8 cellular contexts compared by ENCODE assay signal in the genomic region with DNA sequence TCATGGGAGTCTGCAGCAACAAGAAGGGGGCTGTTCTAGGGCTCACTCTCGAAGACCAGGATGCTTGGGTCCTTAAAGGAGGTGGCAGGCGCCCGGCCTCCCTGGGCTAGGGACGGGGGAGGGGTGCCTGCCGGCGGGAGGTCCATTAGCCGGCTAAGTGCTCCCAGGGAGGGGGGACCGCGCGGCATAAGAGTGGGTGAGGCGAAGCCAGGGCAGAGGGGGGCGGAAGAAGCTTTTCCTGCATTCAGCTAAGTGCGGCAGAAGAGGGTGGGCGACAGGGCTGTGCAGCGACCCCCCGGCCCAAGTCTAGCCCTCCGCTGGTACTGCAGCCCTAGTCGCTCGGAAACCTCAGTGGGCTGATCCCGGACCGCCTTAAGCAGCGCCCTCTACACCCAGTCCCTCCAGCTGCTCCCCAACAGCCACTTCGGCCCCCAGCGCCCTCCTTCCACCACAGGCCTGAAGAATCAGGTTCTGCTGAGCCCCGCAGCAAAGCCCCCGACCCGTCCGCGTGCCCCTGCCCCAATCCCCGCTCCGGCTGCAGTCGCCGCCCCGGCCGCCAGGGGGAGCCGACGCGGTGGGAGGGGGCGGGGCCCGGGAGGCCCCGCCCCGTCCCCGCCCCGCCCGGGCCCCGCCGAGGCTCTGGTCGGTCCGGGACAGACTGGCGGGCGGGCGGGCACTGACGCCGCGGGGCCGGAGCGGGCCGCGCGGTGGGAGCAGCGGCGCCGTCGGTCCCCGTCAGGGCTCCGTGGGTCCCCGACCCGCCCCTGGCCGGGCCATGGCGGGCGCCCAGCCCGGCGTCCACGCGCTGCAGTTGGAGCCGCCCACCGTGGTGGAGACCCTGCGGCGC. TPM values are rescaled to one million over a fixed set of nuclear protein-coding genes. Genes with fewer than 3 reads are reported as not detected.
DNase-seq lines count a peak whose midpoint lies in the region; ATAC-seq and TF ChIP-seq lines count a peak whose summit lies in the region.

PLCB3 (plus strand) TSS at position 656 of the 847 bp plus-strand sequence; CDS start at position 776, 120 bp downstream.

- peak within 1 kb of the TSS; percentile 91 for H3K4me3 Mint-ChIP-seq in activated naive CD8-positive, alpha-beta T cell treated with anti-CD3 and anti-CD28 coated beads for 36 hours

- peak within 1 kb of the TSS; percentile 75 for H3K27ac ChIP-seq in psoas muscle

- H3K27me3 ChIP-seq in psoas muscle (ENCODE audit: insufficient read depth in 3 of 3, low read length in 2 of 3), result no peaks in the 10 kb centered on the region

- H3K4me1 Mint-ChIP-seq in activated naive CD8-positive, alpha-beta T cell treated with anti-CD3 and anti-CD28 coated beads for 36 hours, result peaks cover 16% of the 10 kb centered on the region

- H3K27me3 Mint-ChIP-seq in activated naive CD8-positive, alpha-beta T cell treated with anti-CD3 and anti-CD28 coated beads for 36 hours, result no peaks in the 10 kb centered on the region

- H3K4me3 ChIP-seq in psoas muscle, result peak within 1 kb of the TSS; percentile 89

- peak; percentile 83 for TF ChIP-seq CTCF in psoas muscle (IDR thresholded peaks at IDR 0.05)

- H3K36me3 ChIP-seq in psoas muscle (ENCODE audit: insufficient read depth in 1 of 2, low read depth in 1 of 2), result peaks cover 0 to 17% of the 10 kb centered on the region in 2 donors

- intact Hi-C loops in left ventricle myocardium superior (cut with micrococcal nuclease), result no loop called here
- intact Hi-C loops in psoas muscle (cut with DNase I), result loop anchor here (2.0 to 5.0 kb wide), 2 partner anchors 18 to 51 kb away; partner anchors contain the start of gene CATSPERZ (in 1 of the 2)

- H3K36me3 Mint-ChIP-seq in activated naive CD8-positive, alpha-beta T cell treated with anti-CD3 and anti-CD28 coated beads for 36 hours, result peaks cover under 1% of the 10 kb centered on the region

- peak within 1 kb of the TSS; percentile 11 for H3K27ac Mint-ChIP-seq in activated naive CD8-positive, alpha-beta T cell treated with anti-CD3 and anti-CD28 coated beads for 36 hours

- 0 to 1% (median 1%) methylated on average over 30 to 79 of the region's 79 CpGs for WGBS in psoas muscle, 3 donors

- DNase-seq in NCI-H2196 (lab: John Stamatoyannopoulos, UW; ENCODE audit: unreplicated experiment) (peak; percentile 59), NCI-H2196 treated with DMSO at 0.1 percent for 48 hours (lab: John Stamatoyannopoulos, UW; ENCODE audit: unreplicated experiment) (no peak), SK-N-DZ (ENCODE audit: low spot score) (peak; percentile 72), left ventricle myocardium superior (peak; percentile 79), psoas muscle (peak; percentile 55 to 82)
- DNase-seq in activated naive CD8-positive, alpha-beta T cell treated with anti-CD3 and anti-CD28 coated beads for 36 hours, result peak; percentile 63

- no peaks in the 10 kb centered on the region for H3K9me3 ChIP-seq in psoas muscle

- peak; percentile 37 for ATAC-seq in HG03159 (IDR thresholded peaks at IDR 0.05; ENCODE audit: unreplicated experiment)
- peak; percentile 60 for ATAC-seq in left ventricle myocardium superior
- peak; percentile 58 to 67 (median 64) for ATAC-seq in psoas muscle
- no peak for ATAC-seq in HG02571 (IDR thresholded peaks at IDR 0.05; ENCODE audit: unreplicated experiment)

- H3K9me3 Mint-ChIP-seq in activated naive CD8-positive, alpha-beta T cell treated with anti-CD3 and anti-CD28 coated beads for 36 hours, result no peaks in the 10 kb centered on the region

- H3K4me1 ChIP-seq in psoas muscle, result peaks cover 36% of the 10 kb centered on the region

RNA-seq across cellular contexts. Expression of gene PLCB3, which starts in this region (rescaled TPM):
- 22.7 and 25.9 TPM in 2 replicates for polyA plus RNA-seq in SK-N-DZ (2014; cell fraction: cytosol; rRNA removed)
- polyA plus RNA-seq in SK-N-DZ (2014; cell fraction: nucleus; rRNA removed), result 42.9 and 51.1 TPM in 2 replicates
- 1 to 10 TPM; 7.3 to 7.4 TPM for total RNA-seq in activated naive CD8-positive, alpha-beta T cell treated with anti-CD3 and anti-CD28 coated beads for 36 hours
- total RNA-seq in left ventricle myocardium superior, result 12.0 TPM
- total RNA-seq in psoas muscle, result 10 to 100 TPM in 1 of 4 donors, 1 to 10 TPM in 3; 5.9 to 10.4 (median 8.2) TPM
- 1 to 10 TPM; 3.8 to 4.7 (median 4.6) TPM for polyA plus RNA-seq in psoas muscle
